8 cellular contexts compared by ENCODE assay signal in genomic region chr17:64773836-64774761, GRCh38.
DNase-seq lines count a peak whose midpoint lies in the region; ATAC-seq and TF ChIP-seq lines count a peak whose summit lies in the region.

No MANE protein-coding gene starts in this region.

- H3K4me1 ChIP-seq in Peyer's patch: peaks cover 0 to 31% (median 14%) of the 10 kb centered on the region in 4 donors

- no peak for ATAC-seq in GM19023 (IDR thresholded peaks at IDR 0.05; ENCODE audit: unreplicated experiment)

- H3K9me3 ChIP-seq in Peyer's patch: no peaks in the 10 kb centered on the region

- TF ChIP-seq CTCF in Peyer's patch (IDR thresholded peaks at IDR 0.05) (peak in 3 of 6 experiments; percentile 16 to 39 (median 32)), fibroblast of pulmonary artery (IDR thresholded peaks at IDR 0.05; ENCODE audit: low read length, missing control alignments) (peak; percentile 59), retinal pigment epithelial cell (conservative IDR thresholded peaks at IDR 0.05; ENCODE audit: low read depth, low read length) (peak; percentile 51)

- peaks cover 0 to 11% of the 10 kb centered on the region in 2 donors for H3K27me3 ChIP-seq in Peyer's patch

- no peaks in the 10 kb centered on the region for H3K36me3 ChIP-seq in Peyer's patch

- peak overlapping the region in 2 of 4 donors; percentile 1 to 52 for H3K27ac ChIP-seq in Peyer's patch

- peak in 1 of 2 donors; percentile 58 for TF ChIP-seq POLR2A in Peyer's patch (IDR thresholded peaks at IDR 0.05)

- H3K4me3 ChIP-seq in Peyer's patch (peak overlapping the region in 2 of 4 donors; percentile 24 to 30), fibroblast of pulmonary artery (replicated peaks; ENCODE audit: low read depth, low read length) (no peak overlapping the region), retinal pigment epithelial cell (ENCODE audit: low read length) (no peak overlapping the region)

- DNase-seq in DMS79 (lab: John Stamatoyannopoulos, UW) (peak; percentile 20), HPDE6-E6E7 (ENCODE audit: extremely low spot score) (peak; percentile 80), Peyer's patch (peak in 2 of 3 donors; percentile 79 to 88), fibroblast of pulmonary artery (ENCODE audit: low read depth) (peak; percentile 68), retinal pigment epithelial cell (ENCODE audit: low read depth) (no peak), pons (ENCODE audit: low spot score) (no peak), CD1c-positive myeloid dendritic cell (ENCODE audit: extremely low spot score) (no peak)

Comparison
In these comparisons a context has a peak if more than half of its experiments do, and no peak if none do; other contexts are left out.
1. DNase-seq: peak in DMS79 (single experiment), HPDE6-E6E7 (single experiment), Peyer's patch (2 of 3) and fibroblast of pulmonary artery (single experiment); none in retinal pigment epithelial cell (single experiment), pons (single experiment) and CD1c-positive myeloid dendritic cell (single experiment).